8 cellular contexts compared by ENCODE assay signal in the genomic region with DNA sequence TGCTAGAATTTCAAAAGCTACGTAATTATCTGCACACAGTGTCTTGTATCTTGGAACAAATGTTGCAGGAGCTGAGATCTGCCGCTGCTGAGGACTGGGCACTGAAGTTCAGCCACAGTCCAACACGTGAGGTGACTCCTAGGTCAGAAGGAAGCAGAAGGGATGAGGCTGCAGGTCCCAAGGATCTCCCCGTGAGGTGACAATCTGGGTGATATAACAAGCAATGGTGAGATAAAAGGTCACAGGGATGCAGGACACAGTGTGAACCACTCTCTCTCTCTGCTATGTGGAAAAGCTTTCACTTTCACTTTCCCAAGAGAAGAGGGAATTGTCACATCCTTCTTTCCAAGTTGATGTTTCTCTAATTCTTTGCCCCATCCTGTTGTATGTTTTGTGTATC.
DNase-seq lines count a peak whose midpoint lies in the region; ATAC-seq and TF ChIP-seq lines count a peak whose summit lies in the region.

No MANE protein-coding gene starts in this region.

- POLR2A ChIA-PET in activated CD4-positive, alpha-beta memory T cell treated with anti-CD3 and anti-CD28 coated beads, Interleukin-2, amount 10 ng/mL, durations not matched to agents 7 days and 5 days (lab: Charles Lee), result no interaction called here

- no peaks in the 10 kb centered on the region for H3K27me3 Mint-ChIP-seq in activated CD4-positive, alpha-beta memory T cell treated with anti-CD3 and anti-CD28 coated beads, Interleukin-2, amount 10 ng/mL, durations not matched to agents 7 days and 5 days

- no peaks in the 10 kb centered on the region for H3K36me3 Mint-ChIP-seq in activated CD4-positive, alpha-beta memory T cell treated with anti-CD3 and anti-CD28 coated beads, Interleukin-2, amount 10 ng/mL, durations not matched to agents 7 days and 5 days (ENCODE audit: low read depth)

- DNase-seq in HS-5 (ENCODE audit: low read depth) (peak; percentile 13), astrocyte of the spinal cord (ENCODE audit: low read depth, low spot score) (peak; percentile 43), iris pigment epithelial cell (ENCODE audit: low read depth) (peak; percentile 39), stromal cell of bone marrow (ENCODE audit: low read depth) (peak; percentile 14), NCI-H1105 (lab: John Stamatoyannopoulos, UW) (no peak), HuH-7.5 (ENCODE audit: low spot score) (no peak)
- DNase-seq in activated CD4-positive, alpha-beta memory T cell treated with anti-CD3 and anti-CD28 coated beads, Interleukin-2, amount 10 ng/mL, durations not matched to agents 7 days and 5 days, result no peak

- CTCF ChIA-PET in activated CD4-positive, alpha-beta memory T cell treated with anti-CD3 and anti-CD28 coated beads, Interleukin-2, amount 10 ng/mL, durations not matched to agents 7 days and 5 days (lab: Charles Lee), result no interaction called here

- no peak overlapping the region for H3K4me3 Mint-ChIP-seq in activated CD4-positive, alpha-beta memory T cell treated with anti-CD3 and anti-CD28 coated beads, Interleukin-2, amount 10 ng/mL, durations not matched to agents 7 days and 5 days

- no peak for ATAC-seq in GM21619 (IDR thresholded peaks at IDR 0.05; ENCODE audit: unreplicated experiment)

- H3K27ac Mint-ChIP-seq in activated CD4-positive, alpha-beta memory T cell treated with anti-CD3 and anti-CD28 coated beads, Interleukin-2, amount 10 ng/mL, durations not matched to agents 7 days and 5 days, result no peak overlapping the region

- H3K4me1 Mint-ChIP-seq in activated CD4-positive, alpha-beta memory T cell treated with anti-CD3 and anti-CD28 coated beads, Interleukin-2, amount 10 ng/mL, durations not matched to agents 7 days and 5 days, result no peaks in the 10 kb centered on the region

- peak overlapping the region; percentile 3 for H3K4me3 ChIP-seq in astrocyte of the spinal cord (ENCODE audit: low read depth, low read length)

- no peaks in the 10 kb centered on the region for H3K9me3 Mint-ChIP-seq in activated CD4-positive, alpha-beta memory T cell treated with anti-CD3 and anti-CD28 coated beads, Interleukin-2, amount 10 ng/mL, durations not matched to agents 7 days and 5 days

- no peak for TF ChIP-seq CTCF in astrocyte of the spinal cord (IDR thresholded peaks at IDR 0.05; ENCODE audit: low read depth, low read length)

- in situ Hi-C loops in astrocyte of the spinal cord (cut with HindIII; ENCODE audit: low sequenced_read_pairs), result no loop called here

Comparison
In these comparisons a context has a peak if more than half of its experiments do, and no peak if none do; other contexts are left out.
1. DNase-seq: peak in HS-5 (single experiment), astrocyte of the spinal cord (single experiment), iris pigment epithelial cell (single experiment) and stromal cell of bone marrow (single experiment); none in NCI-H1105 (single experiment), HuH-7.5 (single experiment) and activated CD4-positive, alpha-beta memory T cell treated with anti-CD3 and anti-CD28 coated beads, Interleukin-2, amount 10 ng/mL, durations not matched to agents 7 days and 5 days (single experiment).